ENCODE assay signal across 8 cellular contexts in genomic region chr1:21594935-21595897, GRCh38.
DNase-seq lines count a peak whose midpoint lies in the region; ATAC-seq, FAIRE-seq and TF ChIP-seq lines count a peak whose summit lies in the region.

No MANE protein-coding gene starts in this region.

- no peak for FAIRE-seq in GM19239 (lab: Jason Lieb, UNC)

- TF ChIP-seq POLR2A in Peyer's patch (IDR thresholded peaks at IDR 0.05), result no peak

- H3K4me3 ChIP-seq in Peyer's patch, result no peak overlapping the region

- H3K36me3 ChIP-seq in Peyer's patch, result no peaks in the 10 kb centered on the region

- peaks cover 0 to 2% (median 0%) of the 10 kb centered on the region in 4 donors for H3K4me1 ChIP-seq in Peyer's patch

- no peak overlapping the region for H3K27ac ChIP-seq in Peyer's patch

- TF ChIP-seq CTCF in Peyer's patch (IDR thresholded peaks at IDR 0.05), result peak in 5 of 6 experiments; percentile 10 to 54 (median 49)

- DNase-seq in AG08396 (ENCODE audit: low spot score), result peak; percentile 82
- peak; percentile 62 for DNase-seq in GM19239 (ENCODE audit: insufficient read length, low spot score)
- DNase-seq in Peyer's patch, result peak in 2 of 3 donors; percentile 35 to 73
- peak; percentile 45 for DNase-seq in activated naive CD4-positive, alpha-beta T cell treated with anti-CD3 and anti-CD28 coated beads, Interleukin-2, amount 50 U/mL, for 16 hours
- peak; percentile 77 for DNase-seq in left cardiac atrium
- peak; percentile 53 for DNase-seq in stimulated activated CD4-positive, alpha-beta T cell treated with anti-CD3 and anti-CD28 coated beads, Interleukin-12 subunit alpha, Interleukin-12 subunit beta, amount 100 ng/mL, for 4 hours

- no peaks in the 10 kb centered on the region for H3K27me3 ChIP-seq in Peyer's patch

- intact Hi-C loops in left cardiac atrium (cut with DNase I), result loop anchor here in 1 of 2 donors (5.0 kb wide), 1 partner anchor 223 kb away; no protein-coding TSS in a partner anchor

- H3K9me3 ChIP-seq in Peyer's patch, result no peaks in the 10 kb centered on the region

- ATAC-seq in left cardiac atrium (peak in 1 of 2 donors; percentile 24), GM21390 (IDR thresholded peaks at IDR 0.05; ENCODE audit: unreplicated experiment) (no peak), HG03442 (IDR thresholded peaks at IDR 0.05; ENCODE audit: unreplicated experiment) (no peak)
